In the genomic region with DNA sequence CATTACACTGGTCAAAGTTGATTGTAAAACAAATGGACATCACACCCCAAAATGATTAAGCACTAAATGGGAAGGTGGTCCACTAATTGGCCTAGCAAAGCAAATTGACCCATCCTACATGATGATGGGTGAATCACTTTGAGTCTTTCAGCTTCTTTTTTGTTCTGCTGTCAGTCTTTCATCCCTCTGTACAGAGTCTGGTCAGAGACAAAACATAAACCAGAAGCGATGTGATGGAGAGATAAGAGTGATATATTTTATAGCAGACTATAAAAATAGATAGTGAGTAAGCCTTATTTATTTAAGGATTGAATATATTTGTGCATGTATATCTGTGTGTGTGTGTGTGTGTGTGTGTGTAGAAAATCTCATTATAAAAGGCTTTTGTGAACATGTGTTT, we compare ENCODE assay signal across 1 cellular context.
TF ChIP-seq lines count a peak whose summit lies in the region.

No MANE protein-coding gene starts in this region.

TF ChIP-seq in HEK293, 187 proteins besides CTCF, POLR2A, EP300 and RAD21 (continued from another document):
- TF ChIP-seq, protein P1, sequence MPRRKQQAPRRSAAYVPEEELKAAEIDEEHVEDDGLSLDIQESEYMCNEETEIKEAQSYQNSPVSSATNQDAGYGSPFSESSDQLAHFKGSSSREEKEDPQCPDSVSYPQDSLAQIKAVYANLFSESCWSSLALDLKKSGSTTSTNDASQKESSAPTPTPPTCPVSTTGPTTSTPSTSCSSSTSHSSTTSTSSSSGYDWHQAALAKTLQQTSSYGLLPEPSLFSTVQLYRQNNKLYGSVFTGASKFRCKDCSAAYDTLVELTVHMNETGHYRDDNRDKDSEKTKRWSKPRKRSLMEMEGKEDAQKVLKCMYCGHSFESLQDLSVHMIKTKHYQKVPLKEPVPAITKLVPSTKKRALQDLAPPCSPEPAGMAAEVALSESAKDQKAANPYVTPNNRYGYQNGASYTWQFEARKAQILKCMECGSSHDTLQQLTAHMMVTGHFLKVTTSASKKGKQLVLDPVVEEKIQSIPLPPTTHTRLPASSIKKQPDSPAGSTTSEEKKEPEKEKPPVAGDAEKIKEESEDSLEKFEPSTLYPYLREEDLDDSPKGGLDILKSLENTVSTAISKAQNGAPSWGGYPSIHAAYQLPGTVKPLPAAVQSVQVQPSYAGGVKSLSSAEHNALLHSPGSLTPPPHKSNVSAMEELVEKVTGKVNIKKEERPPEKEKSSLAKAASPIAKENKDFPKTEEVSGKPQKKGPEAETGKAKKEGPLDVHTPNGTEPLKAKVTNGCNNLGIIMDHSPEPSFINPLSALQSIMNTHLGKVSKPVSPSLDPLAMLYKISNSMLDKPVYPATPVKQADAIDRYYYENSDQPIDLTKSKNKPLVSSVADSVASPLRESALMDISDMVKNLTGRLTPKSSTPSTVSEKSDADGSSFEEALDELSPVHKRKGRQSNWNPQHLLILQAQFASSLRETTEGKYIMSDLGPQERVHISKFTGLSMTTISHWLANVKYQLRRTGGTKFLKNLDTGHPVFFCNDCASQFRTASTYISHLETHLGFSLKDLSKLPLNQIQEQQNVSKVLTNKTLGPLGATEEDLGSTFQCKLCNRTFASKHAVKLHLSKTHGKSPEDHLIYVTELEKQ (tag by site-specific recombination; IDR thresholded peaks at IDR 0.05; ENCODE audit: borderline replicate concordance): no peak
TF ChIP-seq in HEK293: peak in this region for 1.
